ENCODE assay signal across 22 cellular contexts in genomic region chr10:3261921-3262320, GRCh38.
DNase-seq lines count a peak whose midpoint lies in the region; ATAC-seq, FAIRE-seq and TF ChIP-seq lines count a peak whose summit lies in the region.
"Had no signal": no experiment of that assay in that cellular context is flagged by ENCODE, and none has a peak within 500 bp of the region (broad histone marks: within the 10 kb centered on the region; RNA-seq: fewer than 3 reads in every experiment).

No MANE protein-coding gene starts in this region.

- H3K9ac ChIP-seq in astrocyte (ENCODE audit: low read length) = no peak overlapping the region
- H3K9ac ChIP-seq: BLaER1, SK-N-SH had no signal

- no peak overlapping the region for H3K27ac Mint-ChIP-seq in astrocyte (ENCODE audit: unreplicated experiment)
- H3K27ac Mint-ChIP-seq: GM23338, HFFc6 had no signal

- no peaks in the 10 kb centered on the region for H3K36me3 Mint-ChIP-seq in astrocyte (ENCODE audit: low read depth, unreplicated experiment)
- H3K36me3 Mint-ChIP-seq: CD4-positive, CD25-positive, alpha-beta regulatory T cell had no signal

- H3K4me3 Mint-ChIP-seq in astrocyte (ENCODE audit: unreplicated experiment) = no peak overlapping the region
- H3K4me3 Mint-ChIP-seq: CD4-positive, CD25-positive, alpha-beta regulatory T cell; GM23338; HFFc6 had no signal

- H3K4me1 Mint-ChIP-seq in astrocyte (ENCODE audit: low read depth, unreplicated experiment) = peaks cover 17% of the 10 kb centered on the region

- H3K4me1 ChIP-seq in astrocyte (ENCODE audit: insufficient read depth, low read length) (peaks cover 7% of the 10 kb centered on the region), psoas muscle (no peaks in the 10 kb centered on the region)
- H3K4me1 ChIP-seq: BLaER1, HAP-1 had no signal

- DNase-seq in cardiac septum (ENCODE audit: low spot score) (peak; percentile 29), Right ventricle myocardium superior (no peak), astrocyte (ENCODE audit: low read depth) (peak; percentile 29), lung microvascular endothelial cell (ENCODE audit: low read depth in 2 of 2) (peak; percentile 66 to 85), GM13977 (ENCODE audit: low spot score) (no peak), psoas muscle (no peak), DMS 273 treated with DMSO at 0.1 percent for 48 hours (lab: John Stamatoyannopoulos, UW) (no peak)
- DNase-seq: 8988T; CD4-positive, CD25-positive, alpha-beta regulatory T cell; HFFc6; Kasumi-1; MM.1S; NCI-H2029; NCI-H446 treated with DMSO at 0.1 percent for 48 hours; NCI-H526; SK-N-SH had no signal

- no peak for ATAC-seq in Right ventricle myocardium superior (ENCODE audit: poor library complexity)
- ATAC-seq in psoas muscle = no peak
- ATAC-seq in HG02885 (IDR thresholded peaks at IDR 0.05; ENCODE audit: poor library complexity, unreplicated experiment) = no peak
- ATAC-seq: GM23338, K562 had no signal

- H3K27me3 Mint-ChIP-seq in astrocyte (ENCODE audit: low read depth, unreplicated experiment) = peaks cover 24% of the 10 kb centered on the region

- no peak overlapping the region for H2AFZ ChIP-seq in astrocyte (ENCODE audit: low read depth, low read length)
- H2AFZ ChIP-seq: GM23338 had no signal

- H3K27ac ChIP-seq in astrocyte (ENCODE audit: low read depth, low read length) (no peak overlapping the region), psoas muscle (no peak overlapping the region)
- H3K27ac ChIP-seq: BLaER1 had no signal

- no peaks in the 10 kb centered on the region for H3K79me2 ChIP-seq in astrocyte (ENCODE audit: insufficient read depth, low read length)

- no peak for FAIRE-seq in astrocyte (lab: Jason Lieb, UNC)
- FAIRE-seq: HTR-8/SVneo, K562 had no signal

- TF ChIP-seq CTCF in astrocyte (IDR thresholded peaks at IDR 0.05; ENCODE audit: insufficient read depth, low read depth, low read length) (no peak), GM13977 (IDR thresholded peaks at IDR 0.05; ENCODE audit: extremely low read depth, insufficient read depth, missing control alignments) (no peak), psoas muscle (IDR thresholded peaks at IDR 0.05) (no peak)

- in situ Hi-C loops in GM13977 (cut with MboI; ENCODE audit: low pct_unique_long_range_greater_than_20kb, low sequenced_read_pairs, unreplicated experiment) = no loop called here

- no peaks in the 10 kb centered on the region for H4K20me1 ChIP-seq in astrocyte (ENCODE audit: insufficient read depth, low read length)
- H4K20me1 ChIP-seq: BLaER1 had no signal

- H3K27me3 ChIP-seq in astrocyte (ENCODE audit: insufficient read depth, low read length) (no peaks in the 10 kb centered on the region), psoas muscle (ENCODE audit: insufficient read depth in 3 of 3, low read length in 2 of 3) (no peaks in the 10 kb centered on the region)

- H3K4me2 ChIP-seq in astrocyte (ENCODE audit: low read length) = no peak overlapping the region
- H3K4me2 ChIP-seq: BLaER1, GM23338, SK-N-SH had no signal

- 62% methylated on average over 5 of the region's 5 CpGs for whole genome bisulfite sequencing in psoas muscle, 3 donors

- H3K4me3 ChIP-seq in astrocyte (ENCODE audit: insufficient read depth, low read depth, low read length) (no peak overlapping the region), psoas muscle (no peak overlapping the region)
- H3K4me3 ChIP-seq: BLaER1, GM23338, HAP-1, K562 had no signal

- no peaks in the 10 kb centered on the region for H3K9me3 ChIP-seq in astrocyte (ENCODE audit: insufficient read depth, low read depth, low read length)
- no peaks in the 10 kb centered on the region for H3K9me3 ChIP-seq in psoas muscle
- H3K9me3 ChIP-seq: BLaER1, HAP-1, SK-N-SH had no signal

- H3K36me3 ChIP-seq in astrocyte (ENCODE audit: insufficient read depth, low read length) = no peaks in the 10 kb centered on the region
- no peaks in the 10 kb centered on the region for H3K36me3 ChIP-seq in psoas muscle (ENCODE audit: insufficient read depth in 1 of 2, low read depth in 1 of 2)
- H3K36me3 ChIP-seq: BLaER1, HAP-1 had no signal

- intact Hi-C loops in cardiac septum (cut with DNase I) = no loop called here
- intact Hi-C loops in Right ventricle myocardium superior (cut with DNase I) = no loop called here
- intact Hi-C loops in psoas muscle (cut with DNase I) = no loop called here

- H3K9me3 Mint-ChIP-seq in astrocyte (ENCODE audit: unreplicated experiment) = peaks cover 4% of the 10 kb centered on the region
- H3K9me3 Mint-ChIP-seq: CD4-positive, CD25-positive, alpha-beta regulatory T cell; GM23338; HFFc6 had no signal

Comparison
In these comparisons a context has a peak if more than half of its experiments do, and no peak if none do; other contexts are left out.
1. DNase-seq: peak in cardiac septum (single experiment), astrocyte (single experiment) and lung microvascular endothelial cell (2 of 2); none in Right ventricle myocardium superior (single experiment), GM13977 (single experiment), psoas muscle (0 of 2) and DMS 273 treated with DMSO at 0.1 percent for 48 hours (single experiment).